ENCODE assay signal across 2 cellular contexts in the genomic region with DNA sequence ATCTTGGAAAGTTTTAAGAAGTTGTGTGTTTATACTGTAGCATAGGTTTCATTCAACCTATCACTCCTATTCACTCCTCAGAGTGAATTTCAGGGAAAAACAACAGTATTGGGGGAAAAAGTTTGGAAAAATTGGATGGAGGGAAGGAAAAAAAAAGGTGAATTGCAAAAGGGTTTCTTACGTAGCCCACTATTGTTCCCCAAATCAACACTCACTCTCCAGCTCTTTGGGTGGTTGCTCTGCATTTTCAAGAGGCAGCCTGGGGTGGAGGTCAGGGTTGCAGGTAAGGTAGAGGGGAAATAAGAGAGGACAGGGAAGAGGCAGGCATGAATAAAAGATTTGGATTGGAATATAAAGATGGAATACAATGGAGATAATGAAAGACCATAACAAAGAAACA.
TF ChIP-seq lines count a peak whose summit lies in the region.

No MANE protein-coding gene starts in this region.

TF ChIP-seq in HepG2, 621 proteins besides CTCF, POLR2A, EP300 and RAD21:
- TF ChIP-seq PRDM4 (CRISPR knock-in tag; IDR thresholded peaks at IDR 0.05; ENCODE audit: borderline replicate concordance) (no peak), ZNF496 (CRISPR knock-in tag; IDR thresholded peaks at IDR 0.05; ENCODE audit: insufficient replicate concordance) (no peak), NR3C1 (CRISPR knock-in tag; IDR thresholded peaks at IDR 0.05) (no peak), ZNF850 (CRISPR knock-in tag; conservative IDR thresholded peaks at IDR 0.05) (no peak), ZNF605 (CRISPR knock-in tag; IDR thresholded peaks at IDR 0.05) (no peak), ZNF737 (CRISPR knock-in tag; IDR thresholded peaks at IDR 0.05; ENCODE audit: borderline replicate concordance) (no peak), ESRRA (CRISPR knock-in tag; IDR thresholded peaks at IDR 0.05; ENCODE audit: low read depth) (no peak), BCL6 (CRISPR knock-in tag; IDR thresholded peaks at IDR 0.05) (no peak), ZSCAN29 (CRISPR knock-in tag; conservative IDR thresholded peaks at IDR 0.05) (no peak), HNRNPUL1 (IDR thresholded peaks at IDR 0.05; ENCODE audit: low read depth, low read length) (no peak)

TF ChIP-seq in GM12891, 5 proteins besides CTCF, POLR2A, EP300 and RAD21:
- TF ChIP-seq PAX5 (IDR thresholded peaks at IDR 0.05; ENCODE audit: insufficient read depth, low read length, severe bottlenecking) (no peak), POU2F2 (IDR thresholded peaks at IDR 0.05; ENCODE audit: low read depth, low read length) (no peak), SPI1 (IDR thresholded peaks at IDR 0.05; ENCODE audit: low read depth, low read length) (no peak), TAF1 (IDR thresholded peaks at IDR 0.05; ENCODE audit: low read depth, low read length) (no peak), POLR2AphosphoS5 (IDR thresholded peaks at IDR 0.05; ENCODE audit: low read depth, low read length) (no peak)
